ENCODE assay signal across 16 cellular contexts in the genomic region with DNA sequence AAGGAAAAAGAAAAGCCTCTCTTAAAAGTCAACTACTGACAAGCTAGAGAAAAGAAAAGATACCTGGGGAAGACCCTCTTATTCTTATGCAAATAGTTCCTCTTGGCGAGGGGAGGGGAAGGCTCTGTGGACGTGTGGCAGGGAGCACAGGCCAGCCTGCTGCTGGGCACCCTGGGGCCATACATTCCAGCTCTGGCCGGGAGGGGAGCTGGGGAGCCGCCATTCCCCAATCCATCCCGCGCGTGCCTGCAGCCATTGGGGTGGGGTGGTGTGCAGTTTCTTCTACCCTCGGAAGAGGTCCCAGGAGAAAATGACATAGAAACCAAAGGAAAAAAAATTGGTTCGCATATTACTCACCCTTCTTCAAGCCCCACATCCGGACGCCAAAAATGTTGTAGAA.
"Had no signal": no experiment of that assay in that cellular context is flagged by ENCODE, and none has a peak within 500 bp of the region (broad histone marks: within the 10 kb centered on the region; RNA-seq: fewer than 3 reads in every experiment).

No MANE protein-coding gene starts in this region.

- H3K4me3 Mint-ChIP-seq: activated naive CD8-positive, alpha-beta T cell treated with anti-CD3 and anti-CD28 coated beads for 36 hours; activated T-cell treated with anti-CD3 and anti-CD28 coated beads, Interleukin-2, amount 50 U/mL, for 24 hours; stimulated activated memory B cell treated with anti-CD40 and anti-IgM and Interleukin-4, amounts not matched to agents 10 μg/mL and 1 μg/mL and 100 μg/mL, for 72 hours; T-helper 17 cell had no signal

- H3K4me1 ChIP-seq: esophagus squamous epithelium, foreskin keratinocyte, right atrium auricular region, spleen, tibial artery had no signal

- H3K27me3 Mint-ChIP-seq: activated naive CD8-positive, alpha-beta T cell treated with anti-CD3 and anti-CD28 coated beads for 36 hours; activated T-cell treated with anti-CD3 and anti-CD28 coated beads, Interleukin-2, amount 50 U/mL, for 24 hours; stimulated activated memory B cell treated with anti-CD40 and anti-IgM and Interleukin-4, amounts not matched to agents 10 μg/mL and 1 μg/mL and 100 μg/mL, for 72 hours; T-helper 17 cell had no signal

- ATAC-seq: foreskin keratinocyte; stimulated activated memory B cell treated with anti-CD40 and anti-IgM and Interleukin-4, amounts not matched to agents 10 μg/mL and 1 μg/mL and 100 μg/mL, for 72 hours; T-helper 17 cell had no signal

- H3K27me3 ChIP-seq: brain microvascular endothelial cell, esophagus squamous epithelium, foreskin keratinocyte, neutrophil, right atrium auricular region, spleen, tibial artery had no signal

- H3K27ac Mint-ChIP-seq: activated naive CD8-positive, alpha-beta T cell treated with anti-CD3 and anti-CD28 coated beads for 36 hours; activated T-cell treated with anti-CD3 and anti-CD28 coated beads, Interleukin-2, amount 50 U/mL, for 24 hours; stimulated activated memory B cell treated with anti-CD40 and anti-IgM and Interleukin-4, amounts not matched to agents 10 μg/mL and 1 μg/mL and 100 μg/mL, for 72 hours; T-helper 17 cell had no signal

- H3K9me3 ChIP-seq: neutrophil had no signal

- DNase-seq: activated CD4-positive, alpha-beta T cell treated with anti-CD3 and anti-CD28 coated beads, Interleukin-2, amount 50 U/mL, for 1 hour; activated effector memory CD4-positive, alpha-beta T cell treated with anti-CD3 and anti-CD28 coated beads, Interleukin-2, amount 50 U/mL, for 16 hours; activated naive CD8-positive, alpha-beta T cell treated with anti-CD3 and anti-CD28 coated beads for 36 hours; activated T-cell treated with anti-CD3 and anti-CD28 coated beads, Interleukin-2, amount 50 U/mL, for 24 hours; brain microvascular endothelial cell; dermis blood vessel endothelial cell; esophagus squamous epithelium; foreskin keratinocyte; posterior cingulate gyrus; spleen; stimulated activated CD4-positive, alpha-beta T cell treated with anti-CD3 and anti-CD28 coated beads, Interleukin-1b, Interleukin-23, amount 100 ng/mL, for 48 hours; T-helper 17 cell; tibial artery had no signal

- H3K36me3 Mint-ChIP-seq: activated naive CD8-positive, alpha-beta T cell treated with anti-CD3 and anti-CD28 coated beads for 36 hours; stimulated activated memory B cell treated with anti-CD40 and anti-IgM and Interleukin-4, amounts not matched to agents 10 μg/mL and 1 μg/mL and 100 μg/mL, for 72 hours had no signal

- H3K36me3 ChIP-seq: brain microvascular endothelial cell, esophagus squamous epithelium, neutrophil, right atrium auricular region, spleen, tibial artery had no signal

- H3K9me3 Mint-ChIP-seq: activated T-cell treated with anti-CD3 and anti-CD28 coated beads, Interleukin-2, amount 50 U/mL, for 24 hours; stimulated activated memory B cell treated with anti-CD40 and anti-IgM and Interleukin-4, amounts not matched to agents 10 μg/mL and 1 μg/mL and 100 μg/mL, for 72 hours had no signal

- H3K4me1 Mint-ChIP-seq: activated naive CD8-positive, alpha-beta T cell treated with anti-CD3 and anti-CD28 coated beads for 36 hours; stimulated activated memory B cell treated with anti-CD40 and anti-IgM and Interleukin-4, amounts not matched to agents 10 μg/mL and 1 μg/mL and 100 μg/mL, for 72 hours; T-helper 17 cell had no signal

- H3K4me3 ChIP-seq: esophagus squamous epithelium, right atrium auricular region, spleen, tibial artery had no signal

- H3K27ac ChIP-seq: brain microvascular endothelial cell, esophagus squamous epithelium, foreskin keratinocyte, neutrophil, right atrium auricular region, spleen, tibial artery had no signal
